ENCODE assay signal across 12 cellular contexts in the genomic region with DNA sequence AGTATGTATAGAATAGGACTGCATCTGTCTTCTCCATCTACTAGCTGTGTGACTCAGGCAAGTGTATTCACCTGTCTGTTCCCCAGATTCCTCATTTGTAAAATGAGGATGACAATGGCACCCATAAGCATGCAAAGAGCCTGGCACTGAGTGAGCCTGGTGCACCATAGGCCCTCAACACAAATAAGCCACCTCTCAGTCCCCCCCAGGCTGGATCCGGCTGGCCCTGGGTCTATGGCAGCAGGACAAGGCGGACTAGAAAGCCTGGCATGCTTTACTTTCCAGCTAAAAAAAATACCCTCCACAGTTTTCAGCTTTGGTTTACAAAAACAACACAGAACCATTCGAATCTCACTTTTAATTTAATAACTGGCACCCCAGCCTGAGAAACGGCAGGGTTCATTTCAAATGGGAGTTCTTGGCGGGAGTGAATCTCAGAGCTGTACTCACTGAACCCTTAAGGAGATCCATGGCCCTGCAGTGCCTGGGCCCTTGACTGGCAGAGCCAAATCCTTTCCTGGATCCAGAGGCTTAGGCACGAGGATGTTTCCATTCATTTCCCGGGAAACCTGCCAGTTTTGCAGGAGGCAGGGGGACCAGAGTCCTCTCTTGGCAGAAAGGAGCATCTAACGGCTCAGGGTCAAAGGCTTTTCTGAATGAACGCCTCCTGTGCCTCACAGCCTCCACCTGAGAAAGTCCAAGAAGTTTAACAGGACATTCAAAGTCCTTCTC. TPM values are rescaled to one million over a fixed set of nuclear protein-coding genes. Genes with fewer than 3 reads are reported as not detected.
DNase-seq lines count a peak whose midpoint lies in the region; ATAC-seq and TF ChIP-seq lines count a peak whose summit lies in the region.
"Had no signal": no experiment of that assay in that cellular context is flagged by ENCODE, and none has a peak within 500 bp of the region (broad histone marks: within the 10 kb centered on the region; RNA-seq: fewer than 3 reads in every experiment).

No MANE protein-coding gene starts in this region.

- H3K79me1 ChIP-seq in mesenchymal stem cell (replicated peaks; ENCODE audit: low read length, poor library complexity, severe bottlenecking) = no peaks in the 10 kb centered on the region

- DNase-seq in BE2C (peak; percentile 36), NCI-H1092 (lab: John Stamatoyannopoulos, UW) (peak; percentile 79), mesenchymal stem cell (no peak), HUDEP-2 (lab: John Stamatoyannopoulos, UW; ENCODE audit: unreplicated experiment in 76 of 76) (no peak)
- DNase-seq in activated CD8-positive, alpha-beta T cell treated with anti-CD3 and anti-CD28 coated beads for 36 hours = no peak
- DNase-seq in activated CD8-positive, alpha-beta T cell treated with anti-CD3 and anti-CD28 coated beads, Interleukin-2, amount 10 ng/mL, durations not matched to agents 7 days and 5 days = no peak
- DNase-seq in activated effector memory CD4-positive, alpha-beta T cell treated with anti-CD3 and anti-CD28 coated beads, Interleukin-2, amount 50 U/mL, for 16 hours = no peak
- DNase-seq: activated naive CD8-positive, alpha-beta T cell treated with anti-CD3 and anti-CD28 coated beads, Interleukin-2, amount 10 ng/mL, durations not matched to agents 7 days and 5 days; stimulated activated CD4-positive, alpha-beta T cell treated with anti-CD3 and anti-CD28 coated beads, Interleukin-1b, Interleukin-23, amount 100 ng/mL, for 48 hours; stimulated activated naive CD8-positive, alpha-beta T cell treated with anti-CD3 and anti-CD28 coated beads, Interleukin-15, amount 100 ng/mL, for 72 hours had no signal

- H3K27ac Mint-ChIP-seq in activated CD8-positive, alpha-beta T cell treated with anti-CD3 and anti-CD28 coated beads for 36 hours = no peak overlapping the region
- H3K27ac Mint-ChIP-seq in activated CD8-positive, alpha-beta T cell treated with anti-CD3 and anti-CD28 coated beads, Interleukin-2, amount 10 ng/mL, durations not matched to agents 7 days and 5 days = no peak overlapping the region

- H3K4me3 ChIP-seq in BE2C (ENCODE audit: low read depth, low read length) (no peak overlapping the region), mesenchymal stem cell (ENCODE audit: insufficient read depth in 1 of 2, low read depth in 1 of 2, low read length in 2 of 2) (no peak overlapping the region)

- H4K8ac ChIP-seq in mesenchymal stem cell (ENCODE audit: low read length) = peak overlapping the region; percentile 32

- H2BK5ac ChIP-seq in mesenchymal stem cell (ENCODE audit: low read depth, low read length, poor library complexity, severe bottlenecking) = no peak overlapping the region

- H3K4ac ChIP-seq in mesenchymal stem cell (ENCODE audit: low read depth in 1 of 2, low read length in 2 of 2) = peak overlapping the region in 1 of 2 experiments; percentile 59

- peak overlapping the region; percentile 67 for H2BK120ac ChIP-seq in mesenchymal stem cell (ENCODE audit: low read depth, low read length)

- ATAC-seq in activated CD8-positive, alpha-beta T cell treated with anti-CD3 and anti-CD28 coated beads for 36 hours = no peak
- ATAC-seq in activated CD8-positive, alpha-beta T cell treated with anti-CD3 and anti-CD28 coated beads, Interleukin-2, amount 10 ng/mL, durations not matched to agents 7 days and 5 days = no peak
- ATAC-seq: stimulated activated naive CD8-positive, alpha-beta T cell treated with anti-CD3 and anti-CD28 coated beads, Interleukin-15, amount 100 ng/mL, for 72 hours had no signal

- no peaks in the 10 kb centered on the region for H3K27me3 Mint-ChIP-seq in activated CD8-positive, alpha-beta T cell treated with anti-CD3 and anti-CD28 coated beads for 36 hours
- no peaks in the 10 kb centered on the region for H3K27me3 Mint-ChIP-seq in activated CD8-positive, alpha-beta T cell treated with anti-CD3 and anti-CD28 coated beads, Interleukin-2, amount 10 ng/mL, durations not matched to agents 7 days and 5 days (ENCODE audit: low read depth)
- H3K27me3 Mint-ChIP-seq: activated CD4-positive, alpha-beta T cell treated with anti-CD3 and anti-CD28 coated beads for 36 hours; activated naive CD8-positive, alpha-beta T cell treated with anti-CD3 and anti-CD28 coated beads, Interleukin-2, amount 10 ng/mL, durations not matched to agents 7 days and 5 days; stimulated activated naive CD8-positive, alpha-beta T cell treated with anti-CD3 and anti-CD28 coated beads, Interleukin-15, amount 100 ng/mL, for 72 hours had no signal

- H3K4me1 Mint-ChIP-seq in activated CD8-positive, alpha-beta T cell treated with anti-CD3 and anti-CD28 coated beads for 36 hours (ENCODE audit: low read depth) = peaks cover 58% of the 10 kb centered on the region
- H3K4me1 Mint-ChIP-seq in activated CD8-positive, alpha-beta T cell treated with anti-CD3 and anti-CD28 coated beads, Interleukin-2, amount 10 ng/mL, durations not matched to agents 7 days and 5 days (ENCODE audit: low read depth) = peaks cover 80% of the 10 kb centered on the region

- no peak for TF ChIP-seq CTCF in BE2C (IDR thresholded peaks at IDR 0.05; ENCODE audit: low read depth, low read length)
- no peak for TF ChIP-seq CTCF in activated CD8-positive, alpha-beta T cell treated with anti-CD3 and anti-CD28 coated beads for 36 hours (IDR thresholded peaks at IDR 0.05)

- peak overlapping the region in 1 of 2 experiments; percentile 15 for H3K18ac ChIP-seq in mesenchymal stem cell (ENCODE audit: low read depth in 1 of 2, low read length in 2 of 2)

- peak overlapping the region; percentile 61 for H4K91ac ChIP-seq in mesenchymal stem cell (ENCODE audit: low read length)

- peaks cover 29% of the 10 kb centered on the region for H3K4me1 ChIP-seq in BE2C
- peaks cover 13% of the 10 kb centered on the region for H3K4me1 ChIP-seq in mesenchymal stem cell (ENCODE audit: control insufficient read depth, insufficient read depth, low read depth, low read length)

- H3K36me3 ChIP-seq in BE2C = no peaks in the 10 kb centered on the region
- peaks cover 0 to 11% of the 10 kb centered on the region in 2 experiments for H3K36me3 ChIP-seq in mesenchymal stem cell (ENCODE audit: control insufficient read depth in 1 of 2, insufficient read depth in 2 of 2, low read depth in 1 of 2, low read length in 2 of 2)

- CTCF ChIA-PET in activated CD8-positive, alpha-beta T cell treated with anti-CD3 and anti-CD28 coated beads for 36 hours (lab: Charles Lee) = interaction anchor here (1.2 kb wide), 1 partner anchor 28 kb away, joined by 4 read pairs; no protein-coding TSS in a partner anchor
- CTCF ChIA-PET in activated CD8-positive, alpha-beta T cell treated with anti-CD3 and anti-CD28 coated beads, Interleukin-2, amount 10 ng/mL, durations not matched to agents 7 days and 5 days (lab: Charles Lee) = interaction anchor here (0.8 to 4.2 kb wide), 3 partner anchors 10 to 56 kb away, joined by 3 to 18 read pairs (median 6); no protein-coding TSS in a partner anchor

- H2BK12ac ChIP-seq in mesenchymal stem cell (ENCODE audit: low read length in 2 of 2) = peak overlapping the region in 1 of 2 experiments; percentile 70

- H3K4me2 ChIP-seq in mesenchymal stem cell (ENCODE audit: low read length, poor library complexity, severe bottlenecking) = no peak overlapping the region

- no peaks in the 10 kb centered on the region for H3K9me3 ChIP-seq in BE2C
- no peaks in the 10 kb centered on the region for H3K9me3 ChIP-seq in mesenchymal stem cell (ENCODE audit: control insufficient read depth, low read length)

- H3K36me3 Mint-ChIP-seq in activated CD8-positive, alpha-beta T cell treated with anti-CD3 and anti-CD28 coated beads for 36 hours (ENCODE audit: low read depth) = peaks cover 32% of the 10 kb centered on the region
- H3K36me3 Mint-ChIP-seq in activated CD8-positive, alpha-beta T cell treated with anti-CD3 and anti-CD28 coated beads, Interleukin-2, amount 10 ng/mL, durations not matched to agents 7 days and 5 days (ENCODE audit: low read depth) = peaks cover 50% of the 10 kb centered on the region

- POLR2A ChIA-PET in activated CD8-positive, alpha-beta T cell treated with anti-CD3 and anti-CD28 coated beads for 36 hours (lab: Charles Lee) = no interaction called here
- POLR2A ChIA-PET in activated CD8-positive, alpha-beta T cell treated with anti-CD3 and anti-CD28 coated beads, Interleukin-2, amount 10 ng/mL, durations not matched to agents 7 days and 5 days (lab: Charles Lee) = interaction anchor here (1.3 kb wide), 1 partner anchor 24 kb away, joined by 3 read pairs; no protein-coding TSS in a partner anchor

- H3K27ac ChIP-seq in cingulate gyrus (ENCODE audit: low read depth, low read length) = peak overlapping the region; percentile 70
- H3K27ac ChIP-seq in mesenchymal stem cell (ENCODE audit: low read length, poor library complexity, severe bottlenecking) = no peak overlapping the region

- WGBS in mesenchymal stem cell = 97% methylated on average over 9 of the region's 9 CpGs

- H2AFZ ChIP-seq in mesenchymal stem cell (ENCODE audit: low read depth, low read length) = no peak overlapping the region

- H3K9me3 Mint-ChIP-seq in activated CD8-positive, alpha-beta T cell treated with anti-CD3 and anti-CD28 coated beads for 36 hours = no peaks in the 10 kb centered on the region
- no peaks in the 10 kb centered on the region for H3K9me3 Mint-ChIP-seq in activated CD8-positive, alpha-beta T cell treated with anti-CD3 and anti-CD28 coated beads, Interleukin-2, amount 10 ng/mL, durations not matched to agents 7 days and 5 days (ENCODE audit: insufficient read depth)
- H3K9me3 Mint-ChIP-seq: activated naive CD8-positive, alpha-beta T cell treated with anti-CD3 and anti-CD28 coated beads, Interleukin-2, amount 10 ng/mL, durations not matched to agents 7 days and 5 days; stimulated activated naive CD8-positive, alpha-beta T cell treated with anti-CD3 and anti-CD28 coated beads, Interleukin-15, amount 100 ng/mL, for 72 hours had no signal

- no peak overlapping the region for H3K14ac ChIP-seq in mesenchymal stem cell (ENCODE audit: low read length in 2 of 2)

- no peak overlapping the region for H2AK5ac ChIP-seq in mesenchymal stem cell (ENCODE audit: low read length, severe bottlenecking)

- H3K27me3 ChIP-seq in BE2C (no peaks in the 10 kb centered on the region), mesenchymal stem cell (ENCODE audit: control insufficient read depth in 1 of 2, insufficient read depth in 1 of 2, low read length in 2 of 2) (no peaks in the 10 kb centered on the region)

- intact Hi-C loops in activated CD8-positive, alpha-beta T cell treated with anti-CD3 and anti-CD28 coated beads for 36 hours (cut with micrococcal nuclease) = no loop called here

- peak overlapping the region; percentile 47 for H3K9ac ChIP-seq in mesenchymal stem cell (ENCODE audit: low read length)

- no peak overlapping the region for H2BK15ac ChIP-seq in mesenchymal stem cell (ENCODE audit: low read depth, poor library complexity, severe bottlenecking)

- no peak overlapping the region for H3K23ac ChIP-seq in mesenchymal stem cell (ENCODE audit: low read length in 2 of 2)

- H3K4me3 Mint-ChIP-seq in activated CD8-positive, alpha-beta T cell treated with anti-CD3 and anti-CD28 coated beads for 36 hours = no peak overlapping the region
- H3K4me3 Mint-ChIP-seq in activated CD8-positive, alpha-beta T cell treated with anti-CD3 and anti-CD28 coated beads, Interleukin-2, amount 10 ng/mL, durations not matched to agents 7 days and 5 days = no peak overlapping the region
- H3K4me3 Mint-ChIP-seq: activated CD4-positive, alpha-beta T cell treated with anti-CD3 and anti-CD28 coated beads for 36 hours; activated naive CD8-positive, alpha-beta T cell treated with anti-CD3 and anti-CD28 coated beads, Interleukin-2, amount 10 ng/mL, durations not matched to agents 7 days and 5 days had no signal

RNA-seq across cellular contexts. Expression of gene SYNE3, which starts 17.7 kb away (rescaled TPM):
- 13.0 TPM for polyA plus RNA-seq in BE2C (2012; ENCODE audit: insufficient read depth, insufficient read length, low read depth)
- 4.1 TPM for polyA plus RNA-seq in mesenchymal stem cell (2013, experiment 1 of 2)
- polyA plus RNA-seq in mesenchymal stem cell (2013, experiment 2 of 2) = 3.9 TPM
- total RNA-seq in activated CD8-positive, alpha-beta T cell treated with anti-CD3 and anti-CD28 coated beads for 36 hours = 10 to 100 TPM; 64.0 to 64.1 TPM
- total RNA-seq in activated CD8-positive, alpha-beta T cell treated with anti-CD3 and anti-CD28 coated beads, Interleukin-2, amount 10 ng/mL, durations not matched to agents 7 days and 5 days = 10 to 100 TPM; 91.5 TPM

RNA-seq across cellular contexts. Expression of gene GLRX5, which starts 36.1 kb away (rescaled TPM):
- polyA plus RNA-seq in BE2C (2012; ENCODE audit: insufficient read depth, insufficient read length, low read depth) = 189 TPM
- polyA plus RNA-seq in mesenchymal stem cell (2013, experiment 1 of 2) = 52.4 TPM
- polyA plus RNA-seq in mesenchymal stem cell (2013, experiment 2 of 2) = 54.4 TPM
- 10 to 100 TPM; 47.3 to 47.8 TPM for total RNA-seq in activated CD8-positive, alpha-beta T cell treated with anti-CD3 and anti-CD28 coated beads for 36 hours
- 10 to 100 TPM; 52.8 to 54.6 TPM for total RNA-seq in activated CD8-positive, alpha-beta T cell treated with anti-CD3 and anti-CD28 coated beads, Interleukin-2, amount 10 ng/mL, durations not matched to agents 7 days and 5 days

Comparison
In these comparisons a context has a peak if more than half of its experiments do, and no peak if none do; other contexts are left out.
1. DNase-seq: peak in BE2C (single experiment) and NCI-H1092 (single experiment); none in mesenchymal stem cell (single experiment), activated CD8-positive, alpha-beta T cell treated with anti-CD3 and anti-CD28 coated beads for 36 hours (single experiment), HUDEP-2 (0 of 76), activated CD8-positive, alpha-beta T cell treated with anti-CD3 and anti-CD28 coated beads, Interleukin-2, amount 10 ng/mL, durations not matched to agents 7 days and 5 days (single experiment) and activated effector memory CD4-positive, alpha-beta T cell treated with anti-CD3 and anti-CD28 coated beads, Interleukin-2, amount 50 U/mL, for 16 hours (single experiment).